Comparison of ENCODE assay signal across 8 cellular contexts in genomic region chr14:77043177-77043983, GRCh38. TPM values are rescaled to one million over a fixed set of nuclear protein-coding genes. Genes with fewer than 3 reads are reported as not detected.
A peak's percentile ranks its signal among the peaks of the same experiment; 100 is the strongest.
DNase-seq lines count a peak whose midpoint lies in the region; ATAC-seq and TF ChIP-seq lines count a peak whose summit lies in the region.

No MANE protein-coding gene starts in this region.

- H3K27ac ChIP-seq in SJCRH30 = peak overlapping the region; percentile 95
- H3K27ac ChIP-seq in brain microvascular endothelial cell = peak overlapping the region; percentile 99

- H3K36me3 Mint-ChIP-seq in stimulated activated naive B cell treated with anti-CD40 and anti-IgM and Interleukin-4, amounts not matched to agents 10 μg/mL and 1 μg/mL and 100 μg/mL, for 72 hours = no peaks in the 10 kb centered on the region

- peak; percentile 16 for ATAC-seq in left lobe of liver
- ATAC-seq in stimulated activated naive B cell treated with anti-CD40 and anti-IgM and Interleukin-4, amounts not matched to agents 10 μg/mL and 1 μg/mL and 100 μg/mL, for 72 hours (replicated peaks) = peak; percentile 17 to 21

- DNase-seq in HCEC 1CT (peak; percentile 91), SJCRH30 (peak; percentile 66 to 79), brain microvascular endothelial cell (peak; percentile 59), left lobe of liver (ENCODE audit: low spot score) (no peak), NCI-H1417 (lab: John Stamatoyannopoulos, UW) (no peak), H7 (no peak), GM13977 (ENCODE audit: low spot score) (no peak)
- no peak for DNase-seq in stimulated activated naive B cell treated with anti-CD40 and anti-IgM and Interleukin-4, amounts not matched to agents 10 μg/mL and 1 μg/mL and 100 μg/mL, for 72 hours

- H3K4me3 Mint-ChIP-seq in stimulated activated naive B cell treated with anti-CD40 and anti-IgM and Interleukin-4, amounts not matched to agents 10 μg/mL and 1 μg/mL and 100 μg/mL, for 72 hours = peak overlapping the region; percentile 60 to 65

- no peaks in the 10 kb centered on the region for H3K9me3 Mint-ChIP-seq in stimulated activated naive B cell treated with anti-CD40 and anti-IgM and Interleukin-4, amounts not matched to agents 10 μg/mL and 1 μg/mL and 100 μg/mL, for 72 hours

- peaks cover 64% of the 10 kb centered on the region for H3K4me1 ChIP-seq in SJCRH30

- TF ChIP-seq CTCF in brain microvascular endothelial cell (IDR thresholded peaks at IDR 0.05; ENCODE audit: low read depth, low read length, missing control alignments) (no peak), GM13977 (IDR thresholded peaks at IDR 0.05; ENCODE audit: extremely low read depth, insufficient read depth, missing control alignments) (no peak)

- H3K9me3 ChIP-seq in SJCRH30 (replicated peaks) = no peaks in the 10 kb centered on the region

- H3K27me3 ChIP-seq in SJCRH30 = no peaks in the 10 kb centered on the region
- no peaks in the 10 kb centered on the region for H3K27me3 ChIP-seq in brain microvascular endothelial cell (replicated peaks)
- no peaks in the 10 kb centered on the region for H3K27me3 ChIP-seq in H7 (ENCODE audit: control insufficient read depth, insufficient read depth, low read length)

- peaks cover 37 to 54% of the 10 kb centered on the region in 2 donors for H3K4me1 Mint-ChIP-seq in stimulated activated naive B cell treated with anti-CD40 and anti-IgM and Interleukin-4, amounts not matched to agents 10 μg/mL and 1 μg/mL and 100 μg/mL, for 72 hours

- peak overlapping the region; percentile 83 for H3K27ac Mint-ChIP-seq in stimulated activated naive B cell treated with anti-CD40 and anti-IgM and Interleukin-4, amounts not matched to agents 10 μg/mL and 1 μg/mL and 100 μg/mL, for 72 hours

- in situ Hi-C loops in brain microvascular endothelial cell (cut with HindIII; ENCODE audit: low pct_ligation_motif_present, low sequenced_read_pairs) (no loop called here), GM13977 (cut with MboI; ENCODE audit: low pct_unique_long_range_greater_than_20kb, low sequenced_read_pairs, unreplicated experiment) (loop anchor here (10.0 kb wide), 1 partner anchor 89 kb away; no protein-coding TSS in a partner anchor)

- H3K27me3 Mint-ChIP-seq in stimulated activated naive B cell treated with anti-CD40 and anti-IgM and Interleukin-4, amounts not matched to agents 10 μg/mL and 1 μg/mL and 100 μg/mL, for 72 hours = no peaks in the 10 kb centered on the region

- H3K4me3 ChIP-seq in SJCRH30 (peak overlapping the region; percentile 22), brain microvascular endothelial cell (ENCODE audit: low read depth, low read length) (no peak overlapping the region), H7 (ENCODE audit: insufficient read depth, low read depth, low read length) (no peak overlapping the region)

- H3K36me3 ChIP-seq in SJCRH30 (no peaks in the 10 kb centered on the region), brain microvascular endothelial cell (replicated peaks) (no peaks in the 10 kb centered on the region), H7 (replicated peaks; ENCODE audit: control insufficient read depth, insufficient read depth, low read length) (no peaks in the 10 kb centered on the region)

RNA-seq across cellular contexts. Expression of gene IRF2BPL, which starts 14.9 kb away (rescaled TPM):
- total RNA-seq in SJCRH30 (2014; rRNA removed; shearing (Covaris generic)) = 21.7 and 23.5 TPM in 2 replicates
- total RNA-seq in left lobe of liver = 18.1 TPM
- total RNA-seq in H7 (2014; rRNA removed; shearing (Covaris generic)) = 142 and 187 TPM in 2 replicates

RNA-seq across cellular contexts. Expression of gene CIPC, which starts 54.7 kb away (rescaled TPM):
- total RNA-seq in SJCRH30 (2014; rRNA removed; shearing (Covaris generic)) = 13.2 and 14.0 TPM in 2 replicates
- total RNA-seq in left lobe of liver = 11.8 TPM
- 18.7 and 22.3 TPM in 2 replicates for total RNA-seq in H7 (2014; rRNA removed; shearing (Covaris generic))

Comparison
In these comparisons a context has a peak if more than half of its experiments do, and no peak if none do; other contexts are left out.
1. DNase-seq: peak in HCEC 1CT (single experiment), SJCRH30 (2 of 2) and brain microvascular endothelial cell (single experiment); none in left lobe of liver (single experiment), stimulated activated naive B cell treated with anti-CD40 and anti-IgM and Interleukin-4, amounts not matched to agents 10 μg/mL and 1 μg/mL and 100 μg/mL, for 72 hours (single experiment), NCI-H1417 (0 of 3), H7 (single experiment) and GM13977 (single experiment).